Comparison of ENCODE assay signal across 11 cellular contexts in the genomic region with DNA sequence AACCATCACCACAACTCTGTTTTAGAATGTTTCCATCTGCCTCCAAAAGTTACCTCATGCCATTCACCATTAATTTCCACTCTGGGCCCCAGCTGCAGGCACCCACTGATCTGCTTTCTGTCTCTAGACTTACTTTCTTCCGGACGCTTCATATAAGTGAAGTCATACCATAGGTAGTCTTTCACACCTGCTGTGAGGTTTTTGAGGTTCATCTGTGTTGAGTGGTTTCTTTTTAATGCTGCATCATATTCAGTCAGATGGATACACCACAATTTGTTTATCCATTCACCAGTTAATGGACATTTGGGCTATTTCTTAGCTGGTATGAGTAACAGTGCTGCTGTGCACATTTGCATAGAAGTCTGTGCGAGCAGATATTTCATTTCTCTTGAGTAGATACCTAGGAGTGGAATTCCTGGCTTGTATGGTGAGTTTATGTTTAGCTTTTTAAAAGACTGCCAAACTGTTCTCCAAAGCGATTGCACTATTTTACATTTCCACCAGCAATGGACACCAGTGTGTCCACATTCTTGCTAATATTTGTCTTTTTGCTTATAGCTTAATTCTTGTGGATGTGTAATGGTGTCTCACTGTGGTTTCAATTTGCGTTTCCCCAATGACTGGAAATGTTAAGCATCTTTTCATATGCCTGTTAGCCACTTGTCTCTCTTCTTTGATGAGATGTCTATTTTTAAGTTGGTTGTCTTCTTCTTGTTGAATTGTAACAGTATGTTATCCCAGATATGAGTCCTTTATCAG. TPM values are rescaled to one million over a fixed set of nuclear protein-coding genes. Genes with fewer than 3 reads are reported as not detected.
DNase-seq lines count a peak whose midpoint lies in the region; ATAC-seq and TF ChIP-seq lines count a peak whose summit lies in the region.
"Had no signal": no experiment of that assay in that cellular context is flagged by ENCODE, and none has a peak within 500 bp of the region (broad histone marks: within the 10 kb centered on the region; RNA-seq: fewer than 3 reads in every experiment).

No MANE protein-coding gene starts in this region.

- ATAC-seq in GM18907 (IDR thresholded peaks at IDR 0.05; ENCODE audit: unreplicated experiment) (peak; percentile 86), GM21515 (IDR thresholded peaks at IDR 0.05; ENCODE audit: unreplicated experiment) (peak; percentile 87), HG03354 (IDR thresholded peaks at IDR 0.05; ENCODE audit: poor library complexity, severe bottlenecking, unreplicated experiment) (peak; percentile 91)
- peak; percentile 23 for ATAC-seq in activated T-helper 17 cell treated with anti-CD3 and anti-CD28 coated beads, Interleukin-2, amount 50 U/mL, for 72 hours (replicated peaks)
- ATAC-seq: heart right ventricle had no signal

- intact Hi-C loops in cardiac septum (cut with DNase I), result no loop called here

- no peaks in the 10 kb centered on the region for H3K36me3 Mint-ChIP-seq in activated T-helper 17 cell treated with anti-CD3 and anti-CD28 coated beads, Interleukin-2, amount 50 U/mL, for 72 hours (ENCODE audit: low read depth)

- H3K9me3 Mint-ChIP-seq in activated T-helper 17 cell treated with anti-CD3 and anti-CD28 coated beads, Interleukin-2, amount 50 U/mL, for 72 hours, result no peaks in the 10 kb centered on the region

- H3K27me3 Mint-ChIP-seq in activated T-helper 17 cell treated with anti-CD3 and anti-CD28 coated beads, Interleukin-2, amount 50 U/mL, for 72 hours, result no peaks in the 10 kb centered on the region
- H3K27me3 Mint-ChIP-seq: activated naive CD8-positive, alpha-beta T cell had no signal

- no peak for DNase-seq in stimulated activated CD4-positive, alpha-beta T cell treated with anti-CD3 and anti-CD28 coated beads, Interleukin-1b, Interleukin-23, amount 100 ng/mL, for 48 hours
- no peak for DNase-seq in NOMO-1 treated with dmso at 0.1 percent for 144 hours (lab: John Stamatoyannopoulos, UW; ENCODE audit: unreplicated experiment)
- DNase-seq in cardiac septum (ENCODE audit: low spot score), result no peak
- DNase-seq in Peyer's patch, result no peak
- DNase-seq: heart right ventricle, retina had no signal

- no peak for TF ChIP-seq CTCF in Peyer's patch (IDR thresholded peaks at IDR 0.05)

- no peaks in the 10 kb centered on the region for H3K36me3 ChIP-seq in Peyer's patch

- TF ChIP-seq POLR2A in Peyer's patch (IDR thresholded peaks at IDR 0.05), result no peak

- H3K27ac Mint-ChIP-seq in activated T-helper 17 cell treated with anti-CD3 and anti-CD28 coated beads, Interleukin-2, amount 50 U/mL, for 72 hours, result no peak overlapping the region
- H3K27ac Mint-ChIP-seq: activated naive CD8-positive, alpha-beta T cell had no signal

- H3K27ac ChIP-seq in Peyer's patch, result no peak overlapping the region
- H3K27ac ChIP-seq: heart right ventricle had no signal

- no peak overlapping the region for H3K4me3 Mint-ChIP-seq in activated T-helper 17 cell treated with anti-CD3 and anti-CD28 coated beads, Interleukin-2, amount 50 U/mL, for 72 hours
- H3K4me3 Mint-ChIP-seq: activated naive CD8-positive, alpha-beta T cell had no signal

- H3K4me1 Mint-ChIP-seq in activated T-helper 17 cell treated with anti-CD3 and anti-CD28 coated beads, Interleukin-2, amount 50 U/mL, for 72 hours, result no peaks in the 10 kb centered on the region

- H3K4me3 ChIP-seq in Peyer's patch, result no peak overlapping the region
- H3K4me3 ChIP-seq: heart right ventricle had no signal

- H3K4me1 ChIP-seq in Peyer's patch, result no peaks in the 10 kb centered on the region

- H3K9me3 ChIP-seq in Peyer's patch, result no peaks in the 10 kb centered on the region
- H3K9me3 ChIP-seq: heart right ventricle had no signal

- H3K27me3 ChIP-seq in Peyer's patch, result no peaks in the 10 kb centered on the region
- H3K27me3 ChIP-seq: heart right ventricle had no signal

RNA-seq across cellular contexts. Expression of a gene that starts 48.3 kb away (rescaled TPM):
- 10 to 100 TPM; 18.2 to 20.6 TPM for total RNA-seq in activated T-helper 17 cell treated with anti-CD3 and anti-CD28 coated beads, Interleukin-2, amount 50 U/mL, for 72 hours
- total RNA-seq in cardiac septum (60.9 TPM), Peyer's patch (10 to 100 TPM; 40.3 to 81.2 (median 59.0) TPM)

RNA-seq across cellular contexts. Expression of a gene that starts 48.7 kb away (rescaled TPM):
- 10 to 100 TPM; 36.4 to 62.4 TPM for total RNA-seq in activated T-helper 17 cell treated with anti-CD3 and anti-CD28 coated beads, Interleukin-2, amount 50 U/mL, for 72 hours
- 3.9 TPM for total RNA-seq in cardiac septum
- 10 to 100 TPM; 11.6 to 42.9 (median 16.2) TPM for total RNA-seq in Peyer's patch

Comparison
In these comparisons a context has a peak if more than half of its experiments do, and no peak if none do; other contexts are left out.
1. ATAC-seq: peak in every context shown above with its lines; median percentile 91 in HG03354; 87 in GM21515; 86 in GM18907; 23 in activated T-helper 17 cell treated with anti-CD3 and anti-CD28 coated beads, Interleukin-2, amount 50 U/mL, for 72 hours.